In the genomic region with DNA sequence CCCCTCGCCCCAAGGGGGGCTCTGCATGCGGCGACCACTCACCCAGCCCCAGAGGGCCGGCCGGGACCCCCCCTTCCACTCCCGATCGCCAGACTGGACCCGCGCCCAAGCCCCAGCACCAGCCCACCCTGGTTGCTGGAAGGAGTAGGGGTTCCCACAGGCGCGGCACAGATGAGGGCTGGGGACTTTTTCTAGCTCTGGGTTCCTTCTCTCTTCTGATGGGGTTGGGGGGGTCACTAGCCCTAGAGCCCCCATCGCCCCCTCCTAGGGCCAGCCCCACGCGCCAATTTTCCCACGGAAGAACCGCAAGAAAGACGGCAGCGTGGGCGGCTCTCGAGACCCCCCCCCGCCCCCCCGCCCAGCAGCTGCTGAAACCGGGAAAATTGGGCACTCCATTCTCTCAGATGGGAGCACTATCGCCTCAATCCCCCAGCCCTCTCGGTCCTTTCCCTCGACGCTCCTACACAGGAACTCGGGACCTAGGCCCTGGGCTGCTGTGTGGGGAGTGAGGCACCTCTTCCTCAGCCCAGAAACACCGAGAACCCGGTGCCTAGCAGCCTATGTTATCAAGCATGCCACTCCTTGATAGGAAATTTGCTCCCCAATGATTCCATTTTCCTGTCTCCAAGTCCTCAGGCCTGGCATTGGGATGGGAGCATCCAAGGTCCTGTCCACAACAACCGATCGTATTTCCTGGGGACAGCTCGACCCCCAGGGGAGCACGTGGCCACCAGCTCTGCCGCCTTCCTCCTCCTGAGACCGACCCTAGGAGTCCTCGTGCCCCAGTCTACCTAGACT, we compare ENCODE assay signal across 8 cellular contexts. TPM values are rescaled to one million over a fixed set of nuclear protein-coding genes. Genes with fewer than 3 reads are reported as not detected.
DNase-seq lines count a peak whose midpoint lies in the region; ATAC-seq, FAIRE-seq and TF ChIP-seq lines count a peak whose summit lies in the region.

No MANE protein-coding gene starts in this region.

- peak overlapping the region; percentile 56 for H3K56ac ChIP-seq in mesendoderm (ENCODE audit: low read length)

- H3K27me3 Mint-ChIP-seq in activated T-helper 1 cell treated with anti-CD3 and anti-CD28 coated beads, Interleukin-12 subunit alpha, Interleukin-12 subunit beta, Interleukin-2, Interleukin-4 antibody, amounts not matched to agents 30 ng/mL and 10 ng/mL and 1 ng/mL, durations not matched to agents 14 hours and 24 hours and 36 hours (ENCODE audit: insufficient read depth): peaks cover 57% of the 10 kb centered on the region

- no peaks in the 10 kb centered on the region for H3K79me1 ChIP-seq in mesendoderm (ENCODE audit: low read length)

- H3K4me3 Mint-ChIP-seq in activated T-helper 1 cell treated with anti-CD3 and anti-CD28 coated beads, Interleukin-12 subunit alpha, Interleukin-12 subunit beta, Interleukin-2, Interleukin-4 antibody, amounts not matched to agents 30 ng/mL and 10 ng/mL and 1 ng/mL, durations not matched to agents 14 hours and 24 hours and 36 hours: no peak overlapping the region

- TF ChIP-seq POLR2A in A549 (IDR thresholded peaks at IDR 0.05; ENCODE audit: low read length): no peak

- H3K4me2 ChIP-seq in A549 (peak overlapping the region; percentile 94), mesendoderm (ENCODE audit: low read length) (no peak overlapping the region)

- peak overlapping the region; percentile 94 for H4K8ac ChIP-seq in mesendoderm (ENCODE audit: low read depth, low read length)

- peaks cover 37% of the 10 kb centered on the region for H3K4me1 ChIP-seq in A549
- H3K4me1 ChIP-seq in mesendoderm (ENCODE audit: control insufficient read depth, low read depth, low read length): peaks cover 3% of the 10 kb centered on the region

- H3K9me3 Mint-ChIP-seq in activated T-helper 1 cell treated with anti-CD3 and anti-CD28 coated beads, Interleukin-12 subunit alpha, Interleukin-12 subunit beta, Interleukin-2, Interleukin-4 antibody, amounts not matched to agents 30 ng/mL and 10 ng/mL and 1 ng/mL, durations not matched to agents 14 hours and 24 hours and 36 hours: no peaks in the 10 kb centered on the region

- H3K36me3 Mint-ChIP-seq in activated T-helper 1 cell treated with anti-CD3 and anti-CD28 coated beads, Interleukin-12 subunit alpha, Interleukin-12 subunit beta, Interleukin-2, Interleukin-4 antibody, amounts not matched to agents 30 ng/mL and 10 ng/mL and 1 ng/mL, durations not matched to agents 14 hours and 24 hours and 36 hours (ENCODE audit: low read depth): no peaks in the 10 kb centered on the region

- H2BK5ac ChIP-seq in mesendoderm (ENCODE audit: low read length): no peak overlapping the region

- ATAC-seq in A549: no peak

- TF ChIP-seq CTCF in A549 (IDR thresholded peaks at IDR 0.05) (no peak), GM12875 (IDR thresholded peaks at IDR 0.05; ENCODE audit: borderline replicate concordance, insufficient read depth, low read depth, low read length) (no peak)

- H3K27ac Mint-ChIP-seq in activated T-helper 1 cell treated with anti-CD3 and anti-CD28 coated beads, Interleukin-12 subunit alpha, Interleukin-12 subunit beta, Interleukin-2, Interleukin-4 antibody, amounts not matched to agents 30 ng/mL and 10 ng/mL and 1 ng/mL, durations not matched to agents 14 hours and 24 hours and 36 hours: peak overlapping the region; percentile 64

- H2BK15ac ChIP-seq in mesendoderm (replicated peaks; ENCODE audit: low read depth): peak overlapping the region; percentile 86

- peak overlapping the region; percentile 78 for H2BK120ac ChIP-seq in mesendoderm (ENCODE audit: low read depth, low read length)

- DNase-seq in A549 (ENCODE audit: low read depth in 1 of 2, low spot score in 1 of 2): no peak
- no peak for DNase-seq in activated T-helper 1 cell treated with anti-CD3 and anti-CD28 coated beads, Interleukin-12 subunit alpha, Interleukin-12 subunit beta, Interleukin-2, Interleukin-4 antibody, amounts not matched to agents 30 ng/mL and 10 ng/mL and 1 ng/mL, durations not matched to agents 14 hours and 24 hours and 36 hours (ENCODE audit: low spot score)
- DNase-seq in mesendoderm: no peak
- DNase-seq in NCI-H446 treated with DMSO at 0.1 percent for 48 hours (lab: John Stamatoyannopoulos, UW): no peak
- no peak for DNase-seq in OCI-M1 (lab: John Stamatoyannopoulos, UW)
- DNase-seq in G401 (ENCODE audit: low spot score): no peak
- no peak for DNase-seq in activated CD8-positive, alpha-beta memory T cell treated with anti-CD3 and anti-CD28 coated beads, Interleukin-2, amount 50 U/mL, for 48 hours

- intact Hi-C loops in activated T-helper 1 cell treated with anti-CD3 and anti-CD28 coated beads, Interleukin-12 subunit alpha, Interleukin-12 subunit beta, Interleukin-2, Interleukin-4 antibody, amounts not matched to agents 30 ng/mL and 10 ng/mL and 1 ng/mL, durations not matched to agents 14 hours and 24 hours and 36 hours (cut with micrococcal nuclease): no loop called here

- WGBS in A549 (ENCODE audit: missing lambda C conversion rate): 91% methylated on average over 28 of the region's 37 CpGs
- WGBS in mesendoderm (ENCODE audit: extremely low coverage, insufficient coverage, low lambda C conversion rate): no CpG with 5 or more reads among the region's 37 CpGs

- H3K27ac ChIP-seq in A549 (peak overlapping the region; percentile 95 to 99), mesendoderm (ENCODE audit: low read depth, low read length) (no peak overlapping the region)

- no peak overlapping the region for H2AK5ac ChIP-seq in mesendoderm (ENCODE audit: low read length)

- H3K4ac ChIP-seq in mesendoderm (ENCODE audit: low read depth, low read length): peak overlapping the region; percentile 93

- H3K79me2 ChIP-seq in mesendoderm (ENCODE audit: control insufficient read depth, insufficient read depth, low read length): no peaks in the 10 kb centered on the region

- H3K23ac ChIP-seq in mesendoderm (ENCODE audit: low read length): no peak overlapping the region

- CTCF ChIA-PET in A549 (lab: Yijun Ruan, JAX): interaction anchor here (1.0 to 39.8 kb wide), 6 partner anchors 6 to 179 kb away, joined by 3 to 1281 read pairs (median 146); a partner anchor contains a TSS

- peak overlapping the region; percentile 77 for H3K4me3 ChIP-seq in A549
- peak overlapping the region; percentile 15 for H3K4me3 ChIP-seq in GM12875 (ENCODE audit: low read depth, low read length)
- no peak overlapping the region for H3K4me3 ChIP-seq in mesendoderm (ENCODE audit: low read length)

- no peak for TF ChIP-seq EP300 in A549 (IDR thresholded peaks at IDR 0.05)

- in situ Hi-C loops in G401 (cut with HindIII; ENCODE audit: low sequenced_read_pairs): no loop called here

- POLR2A ChIA-PET in A549 (lab: Yijun Ruan, JAX): interaction anchor here (0.5 to 5.1 kb wide), 4 partner anchors 22 to 61 kb away, joined by 3 to 84 read pairs (median 32); a partner anchor contains a TSS

- no peak overlapping the region for H4K5ac ChIP-seq in mesendoderm (ENCODE audit: low read length)

- H3K4me1 Mint-ChIP-seq in activated T-helper 1 cell treated with anti-CD3 and anti-CD28 coated beads, Interleukin-12 subunit alpha, Interleukin-12 subunit beta, Interleukin-2, Interleukin-4 antibody, amounts not matched to agents 30 ng/mL and 10 ng/mL and 1 ng/mL, durations not matched to agents 14 hours and 24 hours and 36 hours (ENCODE audit: low read depth): peaks cover 18% of the 10 kb centered on the region

- FAIRE-seq in A549 (lab: Jason Lieb, UNC): no peak

- H3K18ac ChIP-seq in mesendoderm (ENCODE audit: low read length): peak overlapping the region; percentile 98

- H3K36me3 ChIP-seq in mesendoderm (ENCODE audit: control insufficient read depth, insufficient read depth, low read length): no peaks in the 10 kb centered on the region

- no peak overlapping the region for H3K9ac ChIP-seq in mesendoderm (ENCODE audit: low read length)

- peaks cover 75% of the 10 kb centered on the region for H3K27me3 ChIP-seq in mesendoderm (ENCODE audit: insufficient read depth, low read length, poor library complexity)

- no peaks in the 10 kb centered on the region for H3K9me3 ChIP-seq in A549

- no peak for TF ChIP-seq RAD21 in A549 (conservative IDR thresholded peaks at IDR 0.05 in 1 of 2, IDR thresholded peaks at IDR 0.05 in 1 of 2)

RNA-seq across cellular contexts. Expression of a gene that starts 17.1 kb away (rescaled TPM):
- polyA plus RNA-seq in A549 (2011; rRNA removed): 1.5 and 2.8 TPM in 2 replicates
- 3.5 and 3.8 TPM in 2 replicates for polyA plus RNA-seq in A549 (2012; cell fraction: cytosol; rRNA removed)
- polyA plus RNA-seq in A549 (2012; cell fraction: nucleus; rRNA removed): 4.8 and 7.2 TPM in 2 replicates
- 11.0 to 13.1 TPM (median 11.9 TPM) in 3 replicates for polyA plus RNA-seq in A549 (2017; fragmentation: RNase III; extraction: RNeasy Plus Mini Kit Qiagen cat#74134 plus additional on column Dnase treatment)
- 2.5 and 2.8 TPM in 2 replicates for polyA minus RNA-seq in A549 (2011; rRNA and poly(A)+ RNA removed)
- 6.2 and 6.6 TPM in 2 replicates for total RNA-seq in activated T-helper 1 cell treated with anti-CD3 and anti-CD28 coated beads, Interleukin-12 subunit alpha, Interleukin-12 subunit beta, Interleukin-2, Interleukin-4 antibody, amounts not matched to agents 30 ng/mL and 10 ng/mL and 1 ng/mL, durations not matched to agents 14 hours and 24 hours and 36 hours
- 0.17 TPM for polyA plus RNA-seq in mesendoderm (2013, experiment 1 of 2)
- polyA plus RNA-seq in mesendoderm (2013, experiment 2 of 2): 0.34 TPM
- 15.8 and 18.8 TPM in 2 replicates for total RNA-seq in G401 (2014; rRNA removed; shearing (Covaris generic))

RNA-seq across cellular contexts. Expression of a gene that starts 25.2 kb away (rescaled TPM):
- polyA plus RNA-seq in A549 (2011; rRNA removed) (21.9 and 34.1 TPM in 2 replicates), A549 (2017; fragmentation: RNase III; extraction: RNeasy Plus Mini Kit Qiagen cat#74134 plus additional on column Dnase treatment) (25.9 to 31.9 TPM (median 31.0 TPM) in 3 replicates)
- polyA plus RNA-seq in A549 (2012; cell fraction: cytosol; rRNA removed): 31.9 and 46.3 TPM in 2 replicates
- polyA plus RNA-seq in A549 (2012; cell fraction: nucleus; rRNA removed): 48.9 and 61.8 TPM in 2 replicates
- polyA minus RNA-seq in A549 (2011; rRNA and poly(A)+ RNA removed): 20.6 and 27.0 TPM in 2 replicates
- 22.4 and 23.8 TPM in 2 replicates for total RNA-seq in activated T-helper 1 cell treated with anti-CD3 and anti-CD28 coated beads, Interleukin-12 subunit alpha, Interleukin-12 subunit beta, Interleukin-2, Interleukin-4 antibody, amounts not matched to agents 30 ng/mL and 10 ng/mL and 1 ng/mL, durations not matched to agents 14 hours and 24 hours and 36 hours
- 3.7 TPM for polyA plus RNA-seq in mesendoderm (2013, experiment 1 of 2)
- 3.6 TPM for polyA plus RNA-seq in mesendoderm (2013, experiment 2 of 2)
- 13.5 and 20.9 TPM in 2 replicates for total RNA-seq in G401 (2014; rRNA removed; shearing (Covaris generic))

RNA-seq across cellular contexts. Expression of a gene that starts 36.1 kb away (rescaled TPM):
- polyA plus RNA-seq in A549 (2011; rRNA removed): 7.4 and 8.2 TPM in 2 replicates
- 14.4 and 18.3 TPM in 2 replicates for polyA plus RNA-seq in A549 (2012; cell fraction: cytosol; rRNA removed)
- 29.6 and 34.9 TPM in 2 replicates for polyA plus RNA-seq in A549 (2012; cell fraction: nucleus; rRNA removed)
- 13.6 to 16.4 TPM (median 14.9 TPM) in 3 replicates for polyA plus RNA-seq in A549 (2017; fragmentation: RNase III; extraction: RNeasy Plus Mini Kit Qiagen cat#74134 plus additional on column Dnase treatment)
- polyA minus RNA-seq in A549 (2011; rRNA and poly(A)+ RNA removed): 11.6 and 13.7 TPM in 2 replicates
- total RNA-seq in activated T-helper 1 cell treated with anti-CD3 and anti-CD28 coated beads, Interleukin-12 subunit alpha, Interleukin-12 subunit beta, Interleukin-2, Interleukin-4 antibody, amounts not matched to agents 30 ng/mL and 10 ng/mL and 1 ng/mL, durations not matched to agents 14 hours and 24 hours and 36 hours: 4.7 and 5.1 TPM in 2 replicates
- 25.1 TPM for polyA plus RNA-seq in mesendoderm (2013, experiment 1 of 2)
- 25.0 TPM for polyA plus RNA-seq in mesendoderm (2013, experiment 2 of 2)
- 35.8 and 48.4 TPM in 2 replicates for total RNA-seq in G401 (2014; rRNA removed; shearing (Covaris generic))
